Comparison of ENCODE assay signal across 21 cellular contexts in the genomic region with DNA sequence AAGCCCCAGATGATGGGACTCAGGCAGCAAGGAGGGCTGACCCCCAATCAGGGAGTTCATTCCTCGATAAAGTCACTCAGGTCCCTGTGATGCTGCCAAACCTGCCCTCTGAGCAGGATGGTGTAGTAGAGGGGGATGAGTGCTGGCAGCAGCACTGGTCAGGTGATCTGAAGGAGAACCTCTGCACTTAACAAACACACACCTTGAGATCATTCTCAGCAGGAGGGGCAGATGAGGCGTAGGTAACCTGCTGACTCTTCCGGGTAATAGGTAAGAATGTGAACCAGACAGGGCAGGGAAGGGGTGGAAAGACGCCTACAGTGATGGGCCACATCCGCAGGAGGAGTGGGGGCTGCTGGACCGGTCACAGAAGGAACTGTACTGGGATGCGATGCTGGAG. TPM values are rescaled to one million over a fixed set of nuclear protein-coding genes. Genes with fewer than 3 reads are reported as not detected.
"Had no signal": no experiment of that assay in that cellular context is flagged by ENCODE, and none has a peak within 500 bp of the region (broad histone marks: within the 10 kb centered on the region; RNA-seq: fewer than 3 reads in every experiment).

No MANE protein-coding gene starts in this region.

- H3K9me3 ChIP-seq: right lobe of liver, stomach, suprapubic skin, tibial nerve had no signal

- H3K9me3 Mint-ChIP-seq: dendritic cell treated with granulocyte-macrophage colony-stimulating factor and Interleukin-4, amounts not matched to agents 40 ng/mL and 50 ng/mL, for 4 days; nephron progenitor cell; stimulated activated memory B cell treated with anti-CD40 and anti-IgM and Interleukin-4, amounts not matched to agents 10 μg/mL and 1 μg/mL and 100 μg/mL, for 72 hours had no signal

- ATAC-seq: left colon; right lobe of liver; stimulated activated memory B cell treated with anti-CD40 and anti-IgM and Interleukin-4, amounts not matched to agents 10 μg/mL and 1 μg/mL and 100 μg/mL, for 72 hours had no signal

- H3K4me3 ChIP-seq: cardiac muscle cell, right lobe of liver, stomach, suprapubic skin, tibial nerve had no signal

- H3K27me3 Mint-ChIP-seq: activated naive CD8-positive, alpha-beta T cell; dendritic cell treated with granulocyte-macrophage colony-stimulating factor and Interleukin-4, amounts not matched to agents 40 ng/mL and 50 ng/mL, for 4 days; stimulated activated memory B cell treated with anti-CD40 and anti-IgM and Interleukin-4, amounts not matched to agents 10 μg/mL and 1 μg/mL and 100 μg/mL, for 72 hours had no signal

- DNase-seq: activated CD4-positive, CD25-positive, alpha-beta regulatory T cell treated with anti-CD3 and anti-CD28 coated beads, Interleukin-2, amount 50 U/mL, for 72 hours; activated gamma-delta T cell treated with Interleukin-2 at 50 U/mL for 16 hours; amniotic stem cell; effector CD8-positive, alpha-beta T cell; erythroblast; foreskin fibroblast; left colon; mesenchymal stem cell; nephron progenitor cell; occipital lobe; small intestine; stimulated activated CD4-positive, alpha-beta T cell treated with anti-CD3 and anti-CD28 coated beads, Interleukin-2, amount 100 ng/mL, for 24 hours; stomach had no signal

- H3K4me3 Mint-ChIP-seq: activated naive CD8-positive, alpha-beta T cell; dendritic cell treated with granulocyte-macrophage colony-stimulating factor and Interleukin-4, amounts not matched to agents 40 ng/mL and 50 ng/mL, for 4 days; nephron progenitor cell; stimulated activated memory B cell treated with anti-CD40 and anti-IgM and Interleukin-4, amounts not matched to agents 10 μg/mL and 1 μg/mL and 100 μg/mL, for 72 hours had no signal

- H3K27ac Mint-ChIP-seq: activated naive CD8-positive, alpha-beta T cell; dendritic cell treated with granulocyte-macrophage colony-stimulating factor and Interleukin-4, amounts not matched to agents 40 ng/mL and 50 ng/mL, for 4 days; nephron progenitor cell; stimulated activated memory B cell treated with anti-CD40 and anti-IgM and Interleukin-4, amounts not matched to agents 10 μg/mL and 1 μg/mL and 100 μg/mL, for 72 hours had no signal

- FAIRE-seq: keratinocyte, small intestine had no signal

- H3K27me3 ChIP-seq: cardiac muscle cell, right lobe of liver, stomach, suprapubic skin, tibial nerve had no signal

- H3K27ac ChIP-seq: cardiac muscle cell, right lobe of liver, stomach, suprapubic skin, tibial nerve had no signal

RNA-seq across cellular contexts. Expression of a gene that starts 39.4 kb away (rescaled TPM):
- total RNA-seq: cardiac muscle cell had no signal
